Comparison of ENCODE assay signal across 35 cellular contexts in genomic region chr17:68375566-68375965, GRCh38.
"Had no signal": no experiment of that assay in that cellular context is flagged by ENCODE, and none has a peak within 500 bp of the region (broad histone marks: within the 10 kb centered on the region; RNA-seq: fewer than 3 reads in every experiment).

No MANE protein-coding gene starts in this region.

- DNase-seq: Karpas-422, Kasumi-1, MG63, MM.1S, MV-4-11, NCI-H1048, NCI-H1092, NCI-H1092 treated with DMSO at 0.1 percent for 48 hours, NCI-H1105, NCI-H1105 treated with DMSO at 0.1 percent for 48 hours, NCI-H1417, NCI-H1417 treated with DMSO at 0.1 percent for 48 hours, NCI-H1436, NCI-H1436 treated with DMSO at 0.1 percent for 48 hours, NCI-H146, NCI-H1694, NCI-H1694 treated with DMSO at 0.1 percent for 48 hours, NCI-H187, NCI-H187 treated with DMSO at 0.1 percent for 48 hours, NCI-H1930, NCI-H2029, NCI-H2029 treated with DMSO at 0.1 percent for 48 hours, NCI-H2081, NCI-H2081 treated with DMSO at 0.1 percent for 48 hours, NCI-H2107, NCI-H2171, NCI-H2171 treated with DMSO at 0.1 percent for 48 hours, NCI-H2227 treated with DMSO at 0.1 percent for 48 hours, NCI-H226, NCI-H345, NCI-H446, NCI-H446 treated with DMSO at 0.1 percent for 48 hours, NCI-H510A, NCI-H510A treated with DMSO at 0.1 percent for 48 hours had no signal

- H3K4me3 ChIP-seq: MG63 had no signal

- H3K9ac ChIP-seq: KMS-11 had no signal

- H3K4me2 ChIP-seq: KMS-11 had no signal

- H3K27me3 ChIP-seq: MG63 had no signal

- H3K27ac ChIP-seq: KMS-11 had no signal

- H3K9me3 ChIP-seq: MG63 had no signal

- H3K36me3 ChIP-seq: MG63 had no signal
